ENCODE assay signal across 24 cellular contexts in the genomic region with DNA sequence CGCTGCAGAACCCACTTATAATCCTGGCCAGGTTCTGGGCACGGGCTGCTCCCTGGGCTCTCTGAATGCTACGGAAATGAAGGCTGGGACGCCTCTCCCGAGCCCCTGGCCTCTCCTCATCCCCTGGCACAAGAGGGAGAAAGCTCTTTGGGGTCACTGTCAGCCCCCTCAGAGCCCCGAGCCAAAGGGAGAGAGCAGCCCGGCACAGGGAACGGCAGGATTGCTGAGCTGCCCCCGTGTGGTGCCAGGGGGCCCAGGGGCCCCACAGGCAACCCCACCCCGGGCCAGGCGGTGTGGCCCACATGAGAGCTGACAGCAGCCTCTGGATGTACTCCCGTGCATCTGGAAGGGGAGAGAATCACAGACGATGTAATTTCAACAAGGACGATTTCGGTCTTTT.
A peak's percentile ranks its signal among the peaks of the same experiment; 100 is the strongest.
DNase-seq lines count a peak whose midpoint lies in the region; ATAC-seq and TF ChIP-seq lines count a peak whose summit lies in the region.
"Had no signal": no experiment of that assay in that cellular context is flagged by ENCODE, and none has a peak within 500 bp of the region (broad histone marks: within the 10 kb centered on the region; RNA-seq: fewer than 3 reads in every experiment).

No MANE protein-coding gene starts in this region.

- no peak overlapping the region for H3K4ac ChIP-seq in neuronal stem cell (ENCODE audit: low read length)

- peak overlapping the region; percentile 14 for H2BK120ac ChIP-seq in neuronal stem cell (ENCODE audit: low read depth, low read length)

- no peak overlapping the region for H3K9ac ChIP-seq in neuronal stem cell (ENCODE audit: low read depth, low read length, poor library complexity)
- H3K9ac ChIP-seq: SK-N-SH had no signal

- H3K4me2 ChIP-seq in neuronal stem cell (ENCODE audit: insufficient read depth, low read length, poor library complexity, severe bottlenecking): no peak overlapping the region
- H3K4me2 ChIP-seq: SK-N-SH had no signal

- no peak overlapping the region for H3K4me3 ChIP-seq in neuronal stem cell (ENCODE audit: low read length in 2 of 2)
- H3K4me3 ChIP-seq: cardiac muscle cell, ovary, right atrium auricular region had no signal

- no peaks in the 10 kb centered on the region for H3K79me1 ChIP-seq in neuronal stem cell (ENCODE audit: low read depth, low read length)

- H3K9me3 Mint-ChIP-seq in activated CD8-positive, alpha-beta memory T cell treated with anti-CD3 and anti-CD28 coated beads, Interleukin-2, amount 10 ng/mL, durations not matched to agents 7 days and 5 days (ENCODE audit: low read depth): no peaks in the 10 kb centered on the region
- no peaks in the 10 kb centered on the region for H3K9me3 Mint-ChIP-seq in endothelial cell (ENCODE audit: unreplicated experiment)
- H3K9me3 Mint-ChIP-seq: activated naive CD4-positive, alpha-beta T cell treated with anti-CD3 and anti-CD28 coated beads, Interleukin-2, amount 50 U/mL, for 24 hours; activated T-helper 1 cell treated with anti-CD3 and anti-CD28 coated beads, Interleukin-12 subunit alpha, Interleukin-12 subunit beta, Interleukin-2, Interleukin-4 antibody, amounts not matched to agents 30 ng/mL and 10 ng/mL and 1 ng/mL, durations not matched to agents 14 hours and 24 hours and 36 hours; CD4-positive, alpha-beta T cell had no signal

- no peak overlapping the region for H4K91ac ChIP-seq in neuronal stem cell (ENCODE audit: low read depth, low read length, poor library complexity)

- H2BK15ac ChIP-seq in neuronal stem cell (ENCODE audit: low read length): peak overlapping the region; percentile 18

- no peaks in the 10 kb centered on the region for H3K36me3 ChIP-seq in neuronal stem cell (replicated peaks in 1 of 2; ENCODE audit: control insufficient read depth in 2 of 2, insufficient read depth in 2 of 2, low read length in 2 of 2)
- H3K36me3 ChIP-seq: cardiac muscle cell, ovary, right atrium auricular region had no signal

- no peak overlapping the region for H3K14ac ChIP-seq in neuronal stem cell (ENCODE audit: low read length)

- no peak overlapping the region for H3K23ac ChIP-seq in neuronal stem cell (ENCODE audit: low read depth, low read length, poor library complexity)

- no peak overlapping the region for H2AK5ac ChIP-seq in neuronal stem cell (ENCODE audit: low read depth, low read length)

- H3K4me1 Mint-ChIP-seq in activated CD8-positive, alpha-beta memory T cell treated with anti-CD3 and anti-CD28 coated beads, Interleukin-2, amount 10 ng/mL, durations not matched to agents 7 days and 5 days: no peaks in the 10 kb centered on the region
- H3K4me1 Mint-ChIP-seq in endothelial cell (ENCODE audit: unreplicated experiment): peaks cover 17% of the 10 kb centered on the region
- H3K4me1 Mint-ChIP-seq: activated naive CD4-positive, alpha-beta T cell treated with anti-CD3 and anti-CD28 coated beads, Interleukin-2, amount 50 U/mL, for 24 hours had no signal

- H3K27ac ChIP-seq in neuronal stem cell (replicated peaks; ENCODE audit: low read length): peak overlapping the region; percentile 8
- H3K27ac ChIP-seq: 22Rv1, cardiac muscle cell, ovary, right atrium auricular region had no signal

- no peak overlapping the region for H2BK12ac ChIP-seq in neuronal stem cell (ENCODE audit: low read length)

- H3K9me3 ChIP-seq in neuronal stem cell (replicated peaks in 1 of 2; ENCODE audit: control insufficient read depth in 2 of 2, insufficient read depth in 1 of 2, low read depth in 1 of 2, low read length in 2 of 2): no peaks in the 10 kb centered on the region
- H3K9me3 ChIP-seq: ovary, right atrium auricular region, SK-N-SH had no signal

- no peak for TF ChIP-seq CTCF in endothelial cell (IDR thresholded peaks at IDR 0.05; ENCODE audit: unreplicated experiment)

- H3K27me3 Mint-ChIP-seq in activated CD8-positive, alpha-beta memory T cell treated with anti-CD3 and anti-CD28 coated beads, Interleukin-2, amount 10 ng/mL, durations not matched to agents 7 days and 5 days: peaks cover 22% of the 10 kb centered on the region
- no peaks in the 10 kb centered on the region for H3K27me3 Mint-ChIP-seq in endothelial cell (ENCODE audit: unreplicated experiment)
- H3K27me3 Mint-ChIP-seq: activated naive CD4-positive, alpha-beta T cell treated with anti-CD3 and anti-CD28 coated beads, Interleukin-2, amount 50 U/mL, for 24 hours had no signal

- H3K27me3 ChIP-seq in neuronal stem cell (ENCODE audit: control insufficient read depth in 3 of 3, insufficient read depth in 3 of 3, low read depth in 1 of 3, low read length in 3 of 3): peaks cover 0 to 59% (median 0%) of the 10 kb centered on the region in 3 experiments
- H3K27me3 ChIP-seq: cardiac muscle cell, ovary, right atrium auricular region had no signal

- peak overlapping the region; percentile 57 for H3K18ac ChIP-seq in neuronal stem cell (ENCODE audit: low read length)

- DNase-seq in activated CD8-positive, alpha-beta memory T cell treated with anti-CD3 and anti-CD28 coated beads for 24 hours: peak; percentile 26
- no peak for DNase-seq in activated CD8-positive, alpha-beta memory T cell treated with anti-CD3 and anti-CD28 coated beads, Interleukin-2, amount 10 ng/mL, durations not matched to agents 7 days and 5 days
- DNase-seq in endothelial cell (ENCODE audit: low spot score): no peak
- no peak for DNase-seq in neuronal stem cell (ENCODE audit: low spot score)
- peak; percentile 22 for DNase-seq in ureter (ENCODE audit: low spot score)
- DNase-seq in activated T-cell treated with anti-CD3 and anti-CD28 coated beads for 4 hours: no peak
- no peak for DNase-seq in hepatic stellate cell (ENCODE audit: low spot score)
- DNase-seq: activated CD4-positive, alpha-beta T cell treated with anti-CD3 and anti-CD28 coated beads for 4 hours; anterior cingulate cortex; KG1; NCI-H1436; NCI-H2107; ovary; stimulated activated CD4-positive, alpha-beta T cell treated with anti-CD3 and anti-CD28 coated beads, Interleukin-4, amount 100 ng/mL, for 4 hours; stimulated activated naive CD4-positive, alpha-beta T cell; T-helper 2 cell had no signal

- H3K4me1 ChIP-seq in neuronal stem cell (ENCODE audit: control insufficient read depth in 2 of 2, insufficient read depth in 1 of 2, low read depth in 1 of 2, low read length in 2 of 2): peaks cover 0 to 39% of the 10 kb centered on the region in 2 donors
- H3K4me1 ChIP-seq: right atrium auricular region had no signal

- no CpG with 5 or more reads among the region's 15 CpGs for WGBS in neuronal stem cell (ENCODE audit: extremely low coverage in 2 of 2, insufficient read length in 2 of 2, insufficient replicate concordance in 1 of 2), 2 donors

- H3K36me3 Mint-ChIP-seq in activated CD8-positive, alpha-beta memory T cell treated with anti-CD3 and anti-CD28 coated beads, Interleukin-2, amount 10 ng/mL, durations not matched to agents 7 days and 5 days: no peaks in the 10 kb centered on the region
- no peaks in the 10 kb centered on the region for H3K36me3 Mint-ChIP-seq in endothelial cell (ENCODE audit: low read depth, unreplicated experiment)
- H3K36me3 Mint-ChIP-seq: activated naive CD4-positive, alpha-beta T cell treated with anti-CD3 and anti-CD28 coated beads, Interleukin-2, amount 50 U/mL, for 24 hours had no signal

- no peak overlapping the region for H4K8ac ChIP-seq in neuronal stem cell (ENCODE audit: low read depth, low read length)

- H3K4me3 Mint-ChIP-seq in activated CD8-positive, alpha-beta memory T cell treated with anti-CD3 and anti-CD28 coated beads, Interleukin-2, amount 10 ng/mL, durations not matched to agents 7 days and 5 days: no peak overlapping the region
- no peak overlapping the region for H3K4me3 Mint-ChIP-seq in endothelial cell (ENCODE audit: unreplicated experiment)
- H3K4me3 Mint-ChIP-seq: activated naive CD4-positive, alpha-beta T cell treated with anti-CD3 and anti-CD28 coated beads, Interleukin-2, amount 50 U/mL, for 24 hours; activated T-helper 1 cell treated with anti-CD3 and anti-CD28 coated beads, Interleukin-12 subunit alpha, Interleukin-12 subunit beta, Interleukin-2, Interleukin-4 antibody, amounts not matched to agents 30 ng/mL and 10 ng/mL and 1 ng/mL, durations not matched to agents 14 hours and 24 hours and 36 hours; CD4-positive, alpha-beta T cell had no signal

- ATAC-seq in activated CD8-positive, alpha-beta memory T cell treated with anti-CD3 and anti-CD28 coated beads, Interleukin-2, amount 10 ng/mL, durations not matched to agents 7 days and 5 days: no peak
- no peak for ATAC-seq in GM21526 (IDR thresholded peaks at IDR 0.05; ENCODE audit: low FRiP score, unreplicated experiment)

- H2BK5ac ChIP-seq in neuronal stem cell (ENCODE audit: low read length): peak overlapping the region; percentile 33

- H2AFZ ChIP-seq in neuronal stem cell (ENCODE audit: low read length): no peak overlapping the region

- CTCF ChIA-PET in activated CD8-positive, alpha-beta memory T cell treated with anti-CD3 and anti-CD28 coated beads, Interleukin-2, amount 10 ng/mL, durations not matched to agents 7 days and 5 days (lab: Charles Lee): no interaction called here

- no peak overlapping the region for H3K27ac Mint-ChIP-seq in activated CD8-positive, alpha-beta memory T cell treated with anti-CD3 and anti-CD28 coated beads, Interleukin-2, amount 10 ng/mL, durations not matched to agents 7 days and 5 days
- H3K27ac Mint-ChIP-seq in endothelial cell (ENCODE audit: unreplicated experiment): peak overlapping the region; percentile 73
- H3K27ac Mint-ChIP-seq: activated naive CD4-positive, alpha-beta T cell treated with anti-CD3 and anti-CD28 coated beads, Interleukin-2, amount 50 U/mL, for 24 hours; activated T-helper 1 cell treated with anti-CD3 and anti-CD28 coated beads, Interleukin-12 subunit alpha, Interleukin-12 subunit beta, Interleukin-2, Interleukin-4 antibody, amounts not matched to agents 30 ng/mL and 10 ng/mL and 1 ng/mL, durations not matched to agents 14 hours and 24 hours and 36 hours; CD4-positive, alpha-beta T cell had no signal

Comparison
In these comparisons a context has a peak if more than half of its experiments do, and no peak if none do; other contexts are left out.
1. DNase-seq: peak in activated CD8-positive, alpha-beta memory T cell treated with anti-CD3 and anti-CD28 coated beads for 24 hours (single experiment) and ureter (single experiment); none in activated CD8-positive, alpha-beta memory T cell treated with anti-CD3 and anti-CD28 coated beads, Interleukin-2, amount 10 ng/mL, durations not matched to agents 7 days and 5 days (single experiment), endothelial cell (single experiment), neuronal stem cell (single experiment), activated T-cell treated with anti-CD3 and anti-CD28 coated beads for 4 hours (single experiment) and hepatic stellate cell (single experiment).